3 cellular contexts compared by ENCODE assay signal in genomic region chr7:45153238-45153637, GRCh38.
TF ChIP-seq lines count a peak whose summit lies in the region.

No MANE protein-coding gene starts in this region.

TF ChIP-seq in SK-N-SH, 30 proteins besides CTCF, POLR2A, EP300 and RAD21:
- TF ChIP-seq RXRA (IDR thresholded peaks at IDR 0.05; ENCODE audit: borderline replicate concordance, low read depth), result no peak
- TF ChIP-seq SMC3 (IDR thresholded peaks at IDR 0.05; ENCODE audit: low read depth, low read length), result 0 out of 2 replicates have a peak, but pooled peaks have one; percentile 4
- no peak for TF ChIP-seq USF1 (IDR thresholded peaks at IDR 0.05; ENCODE audit: borderline replicate concordance, low read depth)
- no peak for TF ChIP-seq FOXJ3 (CRISPR knock-in tag; IDR thresholded peaks at IDR 0.05)

TF ChIP-seq in SK-N-SH treated with all-trans-retinoic acid at 6 μM for 48 hours, 23 proteins besides CTCF, POLR2A, EP300 and RAD21:
- TF ChIP-seq ZC3H10 (CRISPR knock-in tag; IDR thresholded peaks at IDR 0.05), result no peak
- no peak for TF ChIP-seq TCF4 (CRISPR knock-in tag; IDR thresholded peaks at IDR 0.05; ENCODE audit: borderline replicate concordance)
- no peak for TF ChIP-seq ZFP30 (CRISPR knock-in tag; IDR thresholded peaks at IDR 0.05)
- no peak for TF ChIP-seq ZFP3 (CRISPR knock-in tag; IDR thresholded peaks at IDR 0.05)
- TF ChIP-seq CREB5 (CRISPR knock-in tag; IDR thresholded peaks at IDR 0.05; ENCODE audit: low read depth), result no peak
- TF ChIP-seq BACH2 (CRISPR knock-in tag; IDR thresholded peaks at IDR 0.05; ENCODE audit: borderline replicate concordance), result no peak
- no peak for TF ChIP-seq OSR1 (CRISPR knock-in tag; IDR thresholded peaks at IDR 0.05)
- no peak for TF ChIP-seq TSHZ2 (CRISPR knock-in tag; IDR thresholded peaks at IDR 0.05)
- TF ChIP-seq GLIS3 (CRISPR knock-in tag; IDR thresholded peaks at IDR 0.05), result no peak
- no peak for TF ChIP-seq POU6F1 (CRISPR knock-in tag; IDR thresholded peaks at IDR 0.05; ENCODE audit: borderline replicate concordance, low read depth)
- no peak for TF ChIP-seq RARB (CRISPR knock-in tag; IDR thresholded peaks at IDR 0.05)
- no peak for TF ChIP-seq ZNF565 (CRISPR knock-in tag; conservative IDR thresholded peaks at IDR 0.05; ENCODE audit: low read depth)
- no peak for TF ChIP-seq PATZ1 (CRISPR knock-in tag; IDR thresholded peaks at IDR 0.05; ENCODE audit: borderline replicate concordance)

TF ChIP-seq in K562, 482 proteins besides CTCF, POLR2A, EP300 and RAD21:
- no peak for TF ChIP-seq ZNF589 (CRISPR knock-in tag; IDR thresholded peaks at IDR 0.05; ENCODE audit: low read depth)
- TF ChIP-seq CBX8 (IDR thresholded peaks at IDR 0.05; ENCODE audit: borderline replicate concordance, extremely low read depth, low read depth, low read length, poor library complexity, severe bottlenecking), result no peak
- TF ChIP-seq NFE2 (IDR thresholded peaks at IDR 0.05; ENCODE audit: low read depth), result peak; percentile 61
- TF ChIP-seq ZBTB17 (CRISPR knock-in tag; IDR thresholded peaks at IDR 0.05), result no peak
- TF ChIP-seq DPF2 (IDR thresholded peaks at IDR 0.05), result peak; percentile 39; the same call in 1 of the 2 replicates
- TF ChIP-seq CCAR2 (IDR thresholded peaks at IDR 0.05; ENCODE audit: low read depth, low read length), result no peak
- no peak for TF ChIP-seq SMARCE1 (IDR thresholded peaks at IDR 0.05)
- no peak for TF ChIP-seq PURB (CRISPR knock-in tag; IDR thresholded peaks at IDR 0.05; ENCODE audit: low read depth)
- no peak for TF ChIP-seq TRIM28 (IDR thresholded peaks at IDR 0.05)
- no peak for TF ChIP-seq TAF15 (IDR thresholded peaks at IDR 0.05; ENCODE audit: low read depth, low read length)
- 0 out of 2 replicates have a peak, but pooled peaks have one; percentile 24 for TF ChIP-seq BHLHE40 (IDR thresholded peaks at IDR 0.05; ENCODE audit: low read length)
- TF ChIP-seq ZNF75A (CRISPR knock-in tag; IDR thresholded peaks at IDR 0.05), result no peak
- TF ChIP-seq KLF1 (tag; IDR thresholded peaks at IDR 0.05), result no peak
- no peak for TF ChIP-seq KAT7 (CRISPR knock-in tag; IDR thresholded peaks at IDR 0.05; ENCODE audit: borderline replicate concordance)
- no peak for TF ChIP-seq ELK1 (CRISPR knock-in tag; IDR thresholded peaks at IDR 0.05)
- TF ChIP-seq E2F6 (IDR thresholded peaks at IDR 0.05; ENCODE audit: borderline replicate concordance in 1 of 2, extremely low read depth in 1 of 2, insufficient read depth in 1 of 2, insufficient read length in 1 of 2, low read depth in 1 of 2, low read length in 1 of 2, poor library complexity in 1 of 2, severe bottlenecking in 1 of 2), result peak in 1 of 2 experiments; percentile 12
- no peak for TF ChIP-seq ILF3 (IDR thresholded peaks at IDR 0.05; ENCODE audit: borderline replicate concordance)
- no peak for TF ChIP-seq FOXA1 (IDR thresholded peaks at IDR 0.05; ENCODE audit: borderline replicate concordance)
- TF ChIP-seq ZNF324 (CRISPR knock-in tag; IDR thresholded peaks at IDR 0.05), result no peak
- TF ChIP-seq CHCHD3 (CRISPR knock-in tag; IDR thresholded peaks at IDR 0.05), result no peak
- no peak for TF ChIP-seq ZNF282 (CRISPR knock-in tag; IDR thresholded peaks at IDR 0.05)
- 0 out of 2 replicates have a peak, but pooled peaks have one; percentile 34 for TF ChIP-seq MAFG (tag; conservative IDR thresholded peaks at IDR 0.05)
- no peak for TF ChIP-seq HDGF (IDR thresholded peaks at IDR 0.05)
- TF ChIP-seq SMAD1 (IDR thresholded peaks at IDR 0.05; ENCODE audit: low read depth, low read length, partially characterized antibody), result no peak
- TF ChIP-seq ID3 (CRISPR knock-in tag; IDR thresholded peaks at IDR 0.05), result no peak
- no peak for TF ChIP-seq ID3 (tag; IDR thresholded peaks at IDR 0.05)
- TF ChIP-seq ZNF316 (IDR thresholded peaks at IDR 0.05), result peak; percentile 40
- TF ChIP-seq KHSRP (IDR thresholded peaks at IDR 0.05), result no peak
